In genomic region chr22:32543020-32543357, GRCh38 we compare ENCODE assay signal across 26 cellular contexts.
DNase-seq lines count a peak whose midpoint lies in the region; ATAC-seq and TF ChIP-seq lines count a peak whose summit lies in the region.
"Had no signal": no experiment of that assay in that cellular context is flagged by ENCODE, and none has a peak within 500 bp of the region (broad histone marks: within the 10 kb centered on the region; RNA-seq: fewer than 3 reads in every experiment).

No MANE protein-coding gene starts in this region.

- peaks cover 4% of the 10 kb centered on the region for H3K27me3 Mint-ChIP-seq in endodermal cell (ENCODE audit: insufficient read depth)

- H2BK12ac ChIP-seq in neuronal stem cell (ENCODE audit: low read length): no peak overlapping the region

- no peak overlapping the region for H3K27ac ChIP-seq in HEK293 (ENCODE audit: extremely low read depth, low read depth, low read length)
- peak overlapping the region; percentile 17 for H3K27ac ChIP-seq in endodermal cell (ENCODE audit: low read depth, low read length)
- no peak overlapping the region for H3K27ac ChIP-seq in neuronal stem cell (replicated peaks; ENCODE audit: low read length)
- H3K27ac ChIP-seq in stomach smooth muscle (ENCODE audit: low read length): peak overlapping the region; percentile 11
- H3K27ac ChIP-seq: BLaER1 treated with 17β-estradiol and CSF1 and Interleukin-3, amounts not matched to agents 10 nM and 100 nM; epithelial cell of prostate; WERI-Rb-1 had no signal

- H2BK120ac ChIP-seq in neuronal stem cell (ENCODE audit: low read depth, low read length): peak overlapping the region; percentile 67

- POLR2A ChIA-PET in HEK293 (lab: Yijun Ruan, JAX): no interaction called here

- no peak overlapping the region for H3K4ac ChIP-seq in neuronal stem cell (ENCODE audit: low read length)

- H3K27me3 ChIP-seq in endodermal cell (ENCODE audit: control insufficient read depth, insufficient read depth, low read length, poor library complexity, severe bottlenecking): no peaks in the 10 kb centered on the region
- H3K27me3 ChIP-seq in neuronal stem cell (ENCODE audit: control insufficient read depth in 3 of 3, insufficient read depth in 3 of 3, low read depth in 1 of 3, low read length in 3 of 3): peaks cover 0 to 12% (median 2%) of the 10 kb centered on the region in 3 experiments
- peaks cover 0 to 2% of the 10 kb centered on the region in 2 donors for H3K27me3 ChIP-seq in stomach smooth muscle (ENCODE audit: control insufficient read depth in 1 of 2, insufficient read depth in 2 of 2, low read length in 2 of 2)
- H3K27me3 ChIP-seq: BLaER1 treated with 17β-estradiol and CSF1 and Interleukin-3, amounts not matched to agents 10 nM and 100 nM; body of pancreas had no signal

- H3K18ac ChIP-seq in neuronal stem cell (ENCODE audit: low read length): peak overlapping the region; percentile 46

- H3K9me3 ChIP-seq in HEK293 (ENCODE audit: control insufficient read depth, insufficient read depth, low read depth, low read length) (no peaks in the 10 kb centered on the region), endodermal cell (ENCODE audit: control insufficient read depth, low read length) (no peaks in the 10 kb centered on the region), neuronal stem cell (replicated peaks in 1 of 2; ENCODE audit: control insufficient read depth in 2 of 2, insufficient read depth in 1 of 2, low read depth in 1 of 2, low read length in 2 of 2) (peaks cover 0 to 2% of the 10 kb centered on the region in 2 donors), stomach smooth muscle (ENCODE audit: control insufficient read depth in 2 of 2, low read length in 2 of 2) (no peaks in the 10 kb centered on the region)
- H3K9me3 ChIP-seq: body of pancreas had no signal

- no peaks in the 10 kb centered on the region for H3K9me3 Mint-ChIP-seq in endodermal cell
- H3K9me3 Mint-ChIP-seq: natural killer cell, type B pancreatic cell had no signal

- peak overlapping the region; percentile 28 for H2BK15ac ChIP-seq in neuronal stem cell (ENCODE audit: low read length)

- WGBS in endodermal cell (ENCODE audit: insufficient coverage in 1 of 2, insufficient read length in 1 of 2), 2 experiments: 81 to 93% methylated on average over 8 to 9 of the region's 9 CpGs
- WGBS in neuronal stem cell (ENCODE audit: extremely low coverage in 2 of 2, insufficient read length in 2 of 2, insufficient replicate concordance in 1 of 2), 2 donors: no CpG with 5 or more reads among the region's 9 CpGs
- 68 to 79% methylated on average over 9 of the region's 9 CpGs for WGBS in lower leg skin, 2 donors

- H3K23ac ChIP-seq in neuronal stem cell (ENCODE audit: low read depth, low read length, poor library complexity): no peak overlapping the region

- no peak overlapping the region for H4K8ac ChIP-seq in neuronal stem cell (ENCODE audit: low read depth, low read length)

- H3K4me1 ChIP-seq in HEK293 (ENCODE audit: control insufficient read depth, insufficient read depth, low read length) (peaks cover 2% of the 10 kb centered on the region), endodermal cell (ENCODE audit: control insufficient read depth, insufficient read depth, low read length) (no peaks in the 10 kb centered on the region), neuronal stem cell (ENCODE audit: control insufficient read depth in 2 of 2, insufficient read depth in 1 of 2, low read depth in 1 of 2, low read length in 2 of 2) (peaks cover 0 to 3% of the 10 kb centered on the region in 2 donors), stomach smooth muscle (ENCODE audit: control insufficient read depth, insufficient read depth, low read length) (peaks cover 16% of the 10 kb centered on the region)
- H3K4me1 ChIP-seq: body of pancreas had no signal

- no peak for DNase-seq in endodermal cell
- no peak for DNase-seq in neuronal stem cell (ENCODE audit: low spot score)
- no peak for DNase-seq in lower leg skin (ENCODE audit: low spot score in 2 of 2)
- DNase-seq: activated CD4-positive, alpha-beta T cell treated with anti-CD3 and anti-CD28 coated beads for 48 hours; activated T-cell treated with anti-CD3 and anti-CD28 coated beads, Interleukin-2, amount 50 U/mL, for 1 hour; DMS53; foreskin fibroblast; natural killer cell; NCI-H2029 treated with DMSO at 0.1 percent for 48 hours; NCI-H2227 treated with DMSO at 0.1 percent for 48 hours; NCI-H526 treated with DMSO at 0.1 percent for 48 hours; SIG-M5; stimulated activated naive CD8-positive, alpha-beta T cell treated with anti-CD3 and anti-CD28 coated beads, Interleukin-15, Interleukin-2, amounts not matched to agents 100 U/mL and 50 U/mL, for 24 hours; SW 1271; T-helper 9 cell; WERI-Rb-1 had no signal

- intact Hi-C loops in lower leg skin (cut with DNase I; ENCODE audit: low total_unique reads): no loop called here

- CTCF ChIA-PET in HEK293 (lab: Yijun Ruan, JAX): interaction anchor here (2.0 kb wide), 1 partner anchor 254 kb away, joined by 9 read pairs; no protein-coding TSS in a partner anchor

- H3K4me3 Mint-ChIP-seq in endodermal cell: no peak overlapping the region
- H3K4me3 Mint-ChIP-seq: mesothelial cell of epicardium, natural killer cell, type B pancreatic cell had no signal

- H4K91ac ChIP-seq in neuronal stem cell (ENCODE audit: low read depth, low read length, poor library complexity): no peak overlapping the region

- no peak overlapping the region for H3K4me2 ChIP-seq in neuronal stem cell (ENCODE audit: insufficient read depth, low read length, poor library complexity, severe bottlenecking)
- H3K4me2 ChIP-seq: BLaER1 treated with 17β-estradiol and CSF1 and Interleukin-3, amounts not matched to agents 10 nM and 100 nM had no signal

- ATAC-seq in HG03280 (IDR thresholded peaks at IDR 0.05; ENCODE audit: unreplicated experiment) (no peak), GM19351 (IDR thresholded peaks at IDR 0.05; ENCODE audit: unreplicated experiment) (no peak), esophagus mucosa (no peak)
- ATAC-seq: stimulated activated naive CD8-positive, alpha-beta T cell treated with anti-CD3 and anti-CD28 coated beads, Interleukin-15, Interleukin-2, amounts not matched to agents 100 U/mL and 50 U/mL, for 24 hours had no signal

- no peak overlapping the region for H3K4me3 ChIP-seq in HEK293 (ENCODE audit: low read depth, low read length)
- no peak overlapping the region for H3K4me3 ChIP-seq in endodermal cell (ENCODE audit: low read length)
- H3K4me3 ChIP-seq in neuronal stem cell (ENCODE audit: low read length in 2 of 2): no peak overlapping the region
- no peak overlapping the region for H3K4me3 ChIP-seq in stomach smooth muscle (ENCODE audit: low read length in 2 of 2)
- no peak overlapping the region for H3K4me3 ChIP-seq in lower leg skin (ENCODE audit: low read depth, poor library complexity, severe bottlenecking)
- H3K4me3 ChIP-seq: BLaER1 treated with 17β-estradiol and CSF1 and Interleukin-3, amounts not matched to agents 10 nM and 100 nM; body of pancreas had no signal

- peak overlapping the region; percentile 31 for H2AFZ ChIP-seq in neuronal stem cell (ENCODE audit: low read length)

- TF ChIP-seq POLR2A in lower leg skin (IDR thresholded peaks at IDR 0.05): no peak

- H3K36me3 ChIP-seq in HEK293 (ENCODE audit: control insufficient read depth in 2 of 2, insufficient read depth in 1 of 2, low read length in 2 of 2) (no peaks in the 10 kb centered on the region), endodermal cell (ENCODE audit: control insufficient read depth, insufficient read depth, low read length) (no peaks in the 10 kb centered on the region), neuronal stem cell (replicated peaks in 1 of 2; ENCODE audit: control insufficient read depth in 2 of 2, insufficient read depth in 2 of 2, low read length in 2 of 2) (no peaks in the 10 kb centered on the region), stomach smooth muscle (ENCODE audit: control insufficient read depth in 2 of 2, insufficient read depth in 2 of 2, low read length in 2 of 2) (no peaks in the 10 kb centered on the region)
- H3K36me3 ChIP-seq: BLaER1 treated with 17β-estradiol and CSF1 and Interleukin-3, amounts not matched to agents 10 nM and 100 nM; WERI-Rb-1 had no signal

- no peaks in the 10 kb centered on the region for H3K36me3 Mint-ChIP-seq in endodermal cell (ENCODE audit: low read depth)
- H3K36me3 Mint-ChIP-seq: mesothelial cell of epicardium, natural killer cell, type B pancreatic cell had no signal

- H3K27ac Mint-ChIP-seq in endodermal cell: no peak overlapping the region
- H3K27ac Mint-ChIP-seq: mesothelial cell of epicardium, natural killer cell had no signal

- no peak for TF ChIP-seq CTCF in HEK293 (tag by site-specific recombination; IDR thresholded peaks at IDR 0.05)
- TF ChIP-seq CTCF in endodermal cell (conservative IDR thresholded peaks at IDR 0.05): no peak
- TF ChIP-seq CTCF in lower leg skin (IDR thresholded peaks at IDR 0.05): no peak

- H3K4me1 Mint-ChIP-seq in endodermal cell: no peaks in the 10 kb centered on the region
- H3K4me1 Mint-ChIP-seq: natural killer cell had no signal

- H3K14ac ChIP-seq in neuronal stem cell (ENCODE audit: low read length): no peak overlapping the region

- no peaks in the 10 kb centered on the region for H3K79me1 ChIP-seq in neuronal stem cell (ENCODE audit: low read depth, low read length)

- H2BK5ac ChIP-seq in neuronal stem cell (ENCODE audit: low read length): no peak overlapping the region

- H2AK5ac ChIP-seq in neuronal stem cell (ENCODE audit: low read depth, low read length): peak overlapping the region; percentile 61

- H3K9ac ChIP-seq in endodermal cell (ENCODE audit: extremely low read depth, low read length, poor library complexity, severe bottlenecking) (no peak overlapping the region), neuronal stem cell (ENCODE audit: low read depth, low read length, poor library complexity) (no peak overlapping the region), stomach smooth muscle (ENCODE audit: low read length in 2 of 2) (no peak overlapping the region)
- H3K9ac ChIP-seq: BLaER1 treated with 17β-estradiol and CSF1 and Interleukin-3, amounts not matched to agents 10 nM and 100 nM had no signal

TF ChIP-seq in HEK293, 187 proteins besides CTCF, POLR2A, EP300 and RAD21:
- TF ChIP-seq ZNF629 (tag by site-specific recombination; IDR thresholded peaks at IDR 0.05) (no peak), EGR2 (tag by site-specific recombination; IDR thresholded peaks at IDR 0.05; ENCODE audit: low read depth) (peak; percentile 38; the same call in 1 of the 2 replicates)

Comparison
In these comparisons a context has a peak if more than half of its experiments do, and no peak if none do; other contexts are left out.
1. H3K27ac ChIP-seq: peak in endodermal cell (single experiment) and stomach smooth muscle (single experiment); none in HEK293 (single experiment) and neuronal stem cell (single experiment).